In genomic region chr13:97809576-97809975, GRCh38 we compare ENCODE assay signal across 15 cellular contexts.
A peak's percentile ranks its signal among the peaks of the same experiment; 100 is the strongest.
DNase-seq lines count a peak whose midpoint lies in the region; ATAC-seq, FAIRE-seq and TF ChIP-seq lines count a peak whose summit lies in the region.
"Had no signal": no experiment of that assay in that cellular context is flagged by ENCODE, and none has a peak within 500 bp of the region (broad histone marks: within the 10 kb centered on the region; RNA-seq: fewer than 3 reads in every experiment).

No MANE protein-coding gene starts in this region.

- H3K4me1 ChIP-seq in SK-N-SH (ENCODE audit: control insufficient read depth in 1 of 2, insufficient read depth in 2 of 2, low read depth in 1 of 2, low read length in 1 of 2), result no peaks in the 10 kb centered on the region
- H3K4me1 ChIP-seq in foreskin keratinocyte, result no peaks in the 10 kb centered on the region
- H3K4me1 ChIP-seq in right atrium auricular region, result no peaks in the 10 kb centered on the region
- H3K4me1 ChIP-seq: BLaER1 had no signal

- no peaks in the 10 kb centered on the region for H4K20me1 ChIP-seq in SK-N-SH (ENCODE audit: insufficient read depth)
- H4K20me1 ChIP-seq: BLaER1 had no signal

- DNase-seq in SK-N-SH (no peak), bronchial epithelial cell (ENCODE audit: low read depth) (peak; percentile 27), foreskin keratinocyte (peak; percentile 7 to 25), ACHN (no peak), KBM-7 (no peak), right atrium auricular region (ENCODE audit: low spot score) (no peak), SW480 (ENCODE audit: low spot score) (no peak)
- DNase-seq: CD8-positive, alpha-beta memory T cell; NCI-H1436 treated with DMSO at 0.1 percent for 48 hours; NCI-H748 treated with DMSO at 0.1 percent for 48 hours; PC-9 had no signal

- H3K27me3 ChIP-seq in SK-N-SH (ENCODE audit: insufficient read depth), result peaks cover 7% of the 10 kb centered on the region; the same call in 1 of the 2 replicates
- H3K27me3 ChIP-seq in bronchial epithelial cell (ENCODE audit: control insufficient read depth, insufficient read depth, low read length), result no peaks in the 10 kb centered on the region
- peaks cover 8% of the 10 kb centered on the region for H3K27me3 ChIP-seq in foreskin keratinocyte
- H3K27me3 ChIP-seq in right atrium auricular region, result no peaks in the 10 kb centered on the region
- H3K27me3 ChIP-seq: BLaER1 had no signal

- H3K9ac ChIP-seq in SK-N-SH, result no peak overlapping the region
- H3K9ac ChIP-seq: BLaER1 had no signal

- no peak overlapping the region for H3K4me2 ChIP-seq in SK-N-SH
- H3K4me2 ChIP-seq: BLaER1, PC-9 had no signal

- H2AFZ ChIP-seq in SK-N-SH (ENCODE audit: low read depth), result no peak overlapping the region
- H2AFZ ChIP-seq: PC-9 had no signal

- ATAC-seq in SK-N-SH treated with all-trans-retinoic acid at 6 μM for 48 hours (no peak; the same call in 2 of the 3 replicates), foreskin keratinocyte (peak; percentile 25)

- no peak for FAIRE-seq in bronchial epithelial cell (lab: Jason Lieb, UNC)
- FAIRE-seq: H1 had no signal

- TF ChIP-seq RAD21 in SK-N-SH (IDR thresholded peaks at IDR 0.05; ENCODE audit: low read length), result no peak

- H3K9me3 ChIP-seq in SK-N-SH (no peaks in the 10 kb centered on the region), right atrium auricular region (peaks cover 0 to 4% of the 10 kb centered on the region in 2 donors)
- H3K9me3 ChIP-seq: BLaER1 had no signal

- H3K9me2 ChIP-seq in SK-N-SH, result no peaks in the 10 kb centered on the region

- no peaks in the 10 kb centered on the region for H3K79me2 ChIP-seq in SK-N-SH (ENCODE audit: insufficient read depth)

- H3K4me3 ChIP-seq in SK-N-SH (ENCODE audit: low read depth in 2 of 2, low read length in 1 of 2), result no peak overlapping the region
- no peak overlapping the region for H3K4me3 ChIP-seq in bronchial epithelial cell (ENCODE audit: low read depth, low read length)
- no peak overlapping the region for H3K4me3 ChIP-seq in right atrium auricular region
- H3K4me3 ChIP-seq: BLaER1, PC-9 had no signal

- H3K36me3 ChIP-seq in SK-N-SH (replicated peaks in 1 of 2; ENCODE audit: control insufficient read depth in 1 of 2, insufficient read depth in 2 of 2, low read length in 1 of 2) (no peaks in the 10 kb centered on the region), bronchial epithelial cell (ENCODE audit: control insufficient read depth, insufficient read depth, low read length) (no peaks in the 10 kb centered on the region), right atrium auricular region (no peaks in the 10 kb centered on the region)
- H3K36me3 ChIP-seq: BLaER1 had no signal

- POLR2A ChIA-PET in SK-N-SH (lab: Yijun Ruan, JAX), result no interaction called here

- no peaks in the 10 kb centered on the region for H3F3A ChIP-seq in SK-N-SH (replicated peaks; ENCODE audit: insufficient read depth)

- TF ChIP-seq CTCF in SK-N-SH (IDR thresholded peaks at IDR 0.05) (no peak), bronchial epithelial cell (IDR thresholded peaks at IDR 0.05; ENCODE audit: insufficient read depth, low read length, severe bottlenecking) (no peak), foreskin keratinocyte (conservative IDR thresholded peaks at IDR 0.05) (no peak), right atrium auricular region (IDR thresholded peaks at IDR 0.05) (no peak)

- TF ChIP-seq EP300 in SK-N-SH (IDR thresholded peaks at IDR 0.05; ENCODE audit: borderline replicate concordance in 1 of 2, low read depth in 1 of 2, low read length in 1 of 2), result no peak

- H3K27ac ChIP-seq in SK-N-SH (ENCODE audit: low read depth in 2 of 2, low read length in 1 of 2), result no peak overlapping the region
- no peak overlapping the region for H3K27ac ChIP-seq in foreskin keratinocyte
- H3K27ac ChIP-seq in right atrium auricular region, result no peak overlapping the region
- H3K27ac ChIP-seq: 22Rv1, BLaER1, PC-9 had no signal

- CTCF ChIA-PET in SK-N-SH (lab: Yijun Ruan, JAX), result interaction anchor here (0.7 to 1.5 kb wide), 2 partner anchors 10 to 395 kb away, joined by 3 to 5 read pairs; no protein-coding TSS in a partner anchor

- 6% methylated on average over 2 of the region's 2 CpGs for WGBS in SK-N-SH (ENCODE audit: low lambda C conversion rate)

- in situ Hi-C loops in ACHN (cut with HindIII; ENCODE audit: low pct_ligation_motif_present, low pct_unique_long_range_greater_than_20kb, low sequenced_read_pairs), result no loop called here
- in situ Hi-C loops in KBM-7 (cut with MboI; ENCODE audit: low pct_unique_long_range_greater_than_20kb, low sequenced_read_pairs), result no loop called here

TF ChIP-seq in SK-N-SH, 30 proteins besides CTCF, POLR2A, EP300 and RAD21:
- TF ChIP-seq FOSL2 (IDR thresholded peaks at IDR 0.05; ENCODE audit: borderline replicate concordance, low read depth) (0 out of 2 replicates have a peak, but pooled peaks have one; percentile 14), ELF1 (IDR thresholded peaks at IDR 0.05) (no peak), YY1 (IDR thresholded peaks at IDR 0.05; ENCODE audit: low read depth) (no peak), FOXJ3 (CRISPR knock-in tag; IDR thresholded peaks at IDR 0.05) (no peak), MXI1 (IDR thresholded peaks at IDR 0.05; ENCODE audit: low read depth, low read length) (no peak)
- TF ChIP-seq, protein P1, sequence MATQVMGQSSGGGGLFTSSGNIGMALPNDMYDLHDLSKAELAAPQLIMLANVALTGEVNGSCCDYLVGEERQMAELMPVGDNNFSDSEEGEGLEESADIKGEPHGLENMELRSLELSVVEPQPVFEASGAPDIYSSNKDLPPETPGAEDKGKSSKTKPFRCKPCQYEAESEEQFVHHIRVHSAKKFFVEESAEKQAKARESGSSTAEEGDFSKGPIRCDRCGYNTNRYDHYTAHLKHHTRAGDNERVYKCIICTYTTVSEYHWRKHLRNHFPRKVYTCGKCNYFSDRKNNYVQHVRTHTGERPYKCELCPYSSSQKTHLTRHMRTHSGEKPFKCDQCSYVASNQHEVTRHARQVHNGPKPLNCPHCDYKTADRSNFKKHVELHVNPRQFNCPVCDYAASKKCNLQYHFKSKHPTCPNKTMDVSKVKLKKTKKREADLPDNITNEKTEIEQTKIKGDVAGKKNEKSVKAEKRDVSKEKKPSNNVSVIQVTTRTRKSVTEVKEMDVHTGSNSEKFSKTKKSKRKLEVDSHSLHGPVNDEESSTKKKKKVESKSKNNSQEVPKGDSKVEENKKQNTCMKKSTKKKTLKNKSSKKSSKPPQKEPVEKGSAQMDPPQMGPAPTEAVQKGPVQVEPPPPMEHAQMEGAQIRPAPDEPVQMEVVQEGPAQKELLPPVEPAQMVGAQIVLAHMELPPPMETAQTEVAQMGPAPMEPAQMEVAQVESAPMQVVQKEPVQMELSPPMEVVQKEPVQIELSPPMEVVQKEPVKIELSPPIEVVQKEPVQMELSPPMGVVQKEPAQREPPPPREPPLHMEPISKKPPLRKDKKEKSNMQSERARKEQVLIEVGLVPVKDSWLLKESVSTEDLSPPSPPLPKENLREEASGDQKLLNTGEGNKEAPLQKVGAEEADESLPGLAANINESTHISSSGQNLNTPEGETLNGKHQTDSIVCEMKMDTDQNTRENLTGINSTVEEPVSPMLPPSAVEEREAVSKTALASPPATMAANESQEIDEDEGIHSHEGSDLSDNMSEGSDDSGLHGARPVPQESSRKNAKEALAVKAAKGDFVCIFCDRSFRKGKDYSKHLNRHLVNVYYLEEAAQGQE (IDR thresholded peaks at IDR 0.05; ENCODE audit: low read depth, low read length), result no peak
TF ChIP-seq in SK-N-SH: peak in this region for 1.

TF ChIP-seq in SK-N-SH treated with all-trans-retinoic acid at 6 μM for 48 hours, 23 proteins besides CTCF, POLR2A, EP300 and RAD21:
- TF ChIP-seq, protein P2, sequence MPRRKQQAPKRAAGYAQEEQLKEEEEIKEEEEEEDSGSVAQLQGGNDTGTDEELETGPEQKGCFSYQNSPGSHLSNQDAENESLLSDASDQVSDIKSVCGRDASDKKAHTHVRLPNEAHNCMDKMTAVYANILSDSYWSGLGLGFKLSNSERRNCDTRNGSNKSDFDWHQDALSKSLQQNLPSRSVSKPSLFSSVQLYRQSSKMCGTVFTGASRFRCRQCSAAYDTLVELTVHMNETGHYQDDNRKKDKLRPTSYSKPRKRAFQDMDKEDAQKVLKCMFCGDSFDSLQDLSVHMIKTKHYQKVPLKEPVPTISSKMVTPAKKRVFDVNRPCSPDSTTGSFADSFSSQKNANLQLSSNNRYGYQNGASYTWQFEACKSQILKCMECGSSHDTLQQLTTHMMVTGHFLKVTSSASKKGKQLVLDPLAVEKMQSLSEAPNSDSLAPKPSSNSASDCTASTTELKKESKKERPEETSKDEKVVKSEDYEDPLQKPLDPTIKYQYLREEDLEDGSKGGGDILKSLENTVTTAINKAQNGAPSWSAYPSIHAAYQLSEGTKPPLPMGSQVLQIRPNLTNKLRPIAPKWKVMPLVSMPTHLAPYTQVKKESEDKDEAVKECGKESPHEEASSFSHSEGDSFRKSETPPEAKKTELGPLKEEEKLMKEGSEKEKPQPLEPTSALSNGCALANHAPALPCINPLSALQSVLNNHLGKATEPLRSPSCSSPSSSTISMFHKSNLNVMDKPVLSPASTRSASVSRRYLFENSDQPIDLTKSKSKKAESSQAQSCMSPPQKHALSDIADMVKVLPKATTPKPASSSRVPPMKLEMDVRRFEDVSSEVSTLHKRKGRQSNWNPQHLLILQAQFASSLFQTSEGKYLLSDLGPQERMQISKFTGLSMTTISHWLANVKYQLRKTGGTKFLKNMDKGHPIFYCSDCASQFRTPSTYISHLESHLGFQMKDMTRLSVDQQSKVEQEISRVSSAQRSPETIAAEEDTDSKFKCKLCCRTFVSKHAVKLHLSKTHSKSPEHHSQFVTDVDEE (CRISPR knock-in tag; IDR thresholded peaks at IDR 0.05), result no peak
- TF ChIP-seq GLIS3 (CRISPR knock-in tag; IDR thresholded peaks at IDR 0.05) (no peak), SNAI2 (CRISPR knock-in tag; IDR thresholded peaks at IDR 0.05) (no peak)

Comparison
In these comparisons a context has a peak if more than half of its experiments do, and no peak if none do; other contexts are left out.
1. DNase-seq: peak in bronchial epithelial cell (single experiment) and foreskin keratinocyte (2 of 2); none in SK-N-SH (single experiment), ACHN (single experiment), KBM-7 (single experiment), right atrium auricular region (single experiment) and SW480 (single experiment).